8 cellular contexts compared by ENCODE assay signal in genomic region chr9:97237951-97238851, GRCh38.
DNase-seq lines count a peak whose midpoint lies in the region; TF ChIP-seq lines count a peak whose summit lies in the region.

No MANE protein-coding gene starts in this region.

- no peaks in the 10 kb centered on the region; the same call in 1 of the 2 replicates for H3K4me1 ChIP-seq in H9 (ENCODE audit: insufficient read depth, low read length)

- no peak overlapping the region for H2BK15ac ChIP-seq in H9 (ENCODE audit: low read depth, low read length)

- H3K9me3 ChIP-seq in H9 (ENCODE audit: control insufficient read depth, low read depth, low read length) = no peaks in the 10 kb centered on the region

- no peak overlapping the region for H2AFZ ChIP-seq in H9 (ENCODE audit: low read length)

- peaks cover 7% of the 10 kb centered on the region for H3K23me2 ChIP-seq in H9 (ENCODE audit: insufficient read length, low read depth, low read length, poor library complexity, severe bottlenecking)

- H3K79me2 ChIP-seq in H9 (ENCODE audit: insufficient read depth, low read length) = peaks cover 6% of the 10 kb centered on the region; the same call in 1 of the 2 replicates

- H2BK120ac ChIP-seq in H9 (ENCODE audit: low read depth, low read length, poor library complexity, severe bottlenecking) = no peak overlapping the region

- peaks cover 5% of the 10 kb centered on the region in 2 experiments for H3K9me3 Mint-ChIP-seq in H9

- H3K4me2 ChIP-seq in H9 (ENCODE audit: insufficient read depth, insufficient read length, low read length) = peak overlapping the region; percentile 69

- no peak overlapping the region for H3K56ac ChIP-seq in H9 (ENCODE audit: insufficient read length, low read depth, low read length)

- H3K27ac ChIP-seq in H9 (ENCODE audit: insufficient read length, low read depth, low read length) = no peak overlapping the region

- peak overlapping the region; percentile 77 for H3K14ac ChIP-seq in H9 (ENCODE audit: insufficient read depth, low read length)

- no peak overlapping the region for H4K8ac ChIP-seq in H9 (replicated peaks; ENCODE audit: insufficient read length, low read depth, low read length)

- no peaks in the 10 kb centered on the region for H3K27me3 ChIP-seq in H9 (ENCODE audit: insufficient read depth, low read length)

- H3K4me3 Mint-ChIP-seq in H9 = peak overlapping the region; percentile 97 to 98

- H3K27ac Mint-ChIP-seq in H9 = peak overlapping the region; percentile 98 to 99 (median 99)

- no peak overlapping the region for H2BK20ac ChIP-seq in H9 (ENCODE audit: low read depth, low read length, poor library complexity, severe bottlenecking)

- no peak overlapping the region for H3T11ph ChIP-seq in H9 (ENCODE audit: low read length)

- no peak overlapping the region; the same call in 1 of the 2 replicates for H3K4ac ChIP-seq in H9 (ENCODE audit: low read depth, low read length)

- H3K23ac ChIP-seq in H9 (ENCODE audit: insufficient read length, low read depth, low read length) = no peak overlapping the region

- no peaks in the 10 kb centered on the region for H3K79me1 ChIP-seq in H9 (ENCODE audit: insufficient read depth, low read depth, low read length, poor library complexity, severe bottlenecking)

- H4K20me1 ChIP-seq in H9 (ENCODE audit: control insufficient read depth, insufficient read depth, insufficient read length) = no peaks in the 10 kb centered on the region

- no peak overlapping the region for H2BK5ac ChIP-seq in H9 (ENCODE audit: insufficient read length, low read length)

- peaks cover 22 to 29% (median 27%) of the 10 kb centered on the region in 3 experiments for H3K36me3 Mint-ChIP-seq in H9 (ENCODE audit: insufficient read depth in 1 of 3, low read depth in 3 of 3)

- H3K27me3 Mint-ChIP-seq in H9 (ENCODE audit: low read depth) = no peaks in the 10 kb centered on the region

- H4K5ac ChIP-seq in H9 (ENCODE audit: insufficient read length, low read depth, low read length) = no peak overlapping the region

- H3K18ac ChIP-seq in H9 (ENCODE audit: insufficient read length, low read depth, low read length) = peak overlapping the region; percentile 55

- peak overlapping the region; percentile 79 for H3K9ac ChIP-seq in H9 (ENCODE audit: extremely low read depth, insufficient read length, low read length)

- H3K4me1 Mint-ChIP-seq in H9 = peaks cover 29 to 34% of the 10 kb centered on the region in 2 experiments

- no peak overlapping the region for H4K91ac ChIP-seq in H9 (ENCODE audit: insufficient read length, low read depth, low read length)

- WGBS in H9 (ENCODE audit: extremely low coverage, insufficient read length, low lambda C conversion rate) = no CpG with 5 or more reads among the region's 58 CpGs

- TF ChIP-seq CTCF in H9 (conservative IDR thresholded peaks at IDR 0.05) = no peak

- no peak overlapping the region for H2BK12ac ChIP-seq in H9 (ENCODE audit: insufficient read length, low read depth, low read length)

- peak; percentile 80 to 88 for DNase-seq in AML-193 (lab: John Stamatoyannopoulos, UW)
- DNase-seq in H9 = peak; percentile 84
- peak; percentile 91 for DNase-seq in NCI-H2227 (lab: John Stamatoyannopoulos, UW; ENCODE audit: unreplicated experiment)
- DNase-seq in activated CD4-positive, alpha-beta T cell treated with anti-CD3 and anti-CD28 coated beads for 24 hours (ENCODE audit: low read depth in 2 of 2) = peak; percentile 56 to 60
- peak; percentile 93 for DNase-seq in cerebellar cortex (ENCODE audit: low spot score)
- peak; percentile 83 for DNase-seq in iris pigment epithelial cell (ENCODE audit: low read depth)
- peak; percentile 64 for DNase-seq in smooth muscle cell of the brain vasculature (ENCODE audit: low read depth, low spot score)
- DNase-seq in NCI-H446 treated with DMSO at 0.1 percent for 48 hours (lab: John Stamatoyannopoulos, UW) = no peak

- no peak overlapping the region for H2AK5ac ChIP-seq in H9 (ENCODE audit: insufficient read length, low read length)
